ENCODE assay signal across 25 cellular contexts in genomic region chr17:35666967-35667552, GRCh38.
DNase-seq lines count a peak whose midpoint lies in the region; ATAC-seq, FAIRE-seq and TF ChIP-seq lines count a peak whose summit lies in the region.
"Had no signal": no experiment of that assay in that cellular context is flagged by ENCODE, and none has a peak within 500 bp of the region (broad histone marks: within the 10 kb centered on the region; RNA-seq: fewer than 3 reads in every experiment).

No MANE protein-coding gene starts in this region.

- H3K27ac ChIP-seq in mammary epithelial cell (ENCODE audit: insufficient read depth, low read depth, low read length) (no peak overlapping the region), breast epithelium (no peak overlapping the region)
- H3K27ac ChIP-seq in CD4-positive, alpha-beta T cell (ENCODE audit: low read depth, low read length) = no peak overlapping the region
- H3K27ac ChIP-seq: BLaER1, prostate gland had no signal

- no peaks in the 10 kb centered on the region for H3K9me3 ChIP-seq in mammary epithelial cell (replicated peaks; ENCODE audit: insufficient read depth, low read length)
- no peaks in the 10 kb centered on the region for H3K9me3 ChIP-seq in breast epithelium
- no peaks in the 10 kb centered on the region for H3K9me3 ChIP-seq in CD4-positive, alpha-beta T cell (ENCODE audit: control insufficient read depth, low read length)
- H3K9me3 ChIP-seq: BLaER1, prostate gland had no signal

- peaks cover 27% of the 10 kb centered on the region for H3K36me3 Mint-ChIP-seq in activated CD8-positive, alpha-beta memory T cell treated with anti-CD3 and anti-CD28 coated beads, Interleukin-2, amount 10 ng/mL, durations not matched to agents 7 days and 5 days
- peaks cover 74% of the 10 kb centered on the region for H3K36me3 Mint-ChIP-seq in CD4-positive, alpha-beta T cell (ENCODE audit: low read depth)

- no peaks in the 10 kb centered on the region for H3K4me1 ChIP-seq in mammary epithelial cell (ENCODE audit: insufficient read depth, low read length)
- no peaks in the 10 kb centered on the region for H3K4me1 ChIP-seq in breast epithelium
- H3K4me1 ChIP-seq: BLaER1, prostate gland had no signal

- CTCF ChIA-PET in mammary epithelial cell (lab: Charles Lee; ENCODE audit: low non-redundant PET) = no interaction called here
- CTCF ChIA-PET in activated CD8-positive, alpha-beta memory T cell treated with anti-CD3 and anti-CD28 coated beads, Interleukin-2, amount 10 ng/mL, durations not matched to agents 7 days and 5 days (lab: Charles Lee) = interaction anchor here (1.2 to 1.3 kb wide), 2 partner anchors 80 to 96 kb away, joined by 4 read pairs; no protein-coding TSS in a partner anchor
- CTCF ChIA-PET in CD4-positive, alpha-beta T cell (lab: Charles Lee) = no interaction called here

- no peak for TF ChIP-seq POLR2A in breast epithelium (IDR thresholded peaks at IDR 0.05)

- no peak overlapping the region for H2AFZ ChIP-seq in mammary epithelial cell (ENCODE audit: low read depth, low read length)

- no peaks in the 10 kb centered on the region for H3K9me3 Mint-ChIP-seq in activated CD8-positive, alpha-beta memory T cell treated with anti-CD3 and anti-CD28 coated beads, Interleukin-2, amount 10 ng/mL, durations not matched to agents 7 days and 5 days (ENCODE audit: low read depth)
- no peaks in the 10 kb centered on the region for H3K9me3 Mint-ChIP-seq in CD4-positive, alpha-beta T cell
- H3K9me3 Mint-ChIP-seq: activated T-helper 2 cell treated with anti-CD3 and anti-CD28 coated beads, Interferon-gamma antibody, Interleukin-2, Interleukin-4, amounts not matched to agents 10 μg/mL and 5 μg/mL and 100 μg/mL, durations not matched to agents 14 hours and 24 hours and 36 hours; dendritic cell treated with granulocyte-macrophage colony-stimulating factor and Interleukin-4, amounts not matched to agents 40 ng/mL and 50 ng/mL, for 4 days; neural crest cell; type B pancreatic cell had no signal

- H3K4me3 ChIP-seq in mammary epithelial cell (replicated peaks in 1 of 3; ENCODE audit: insufficient read depth in 1 of 3, low read depth in 2 of 3, low read length in 3 of 3) (no peak overlapping the region), breast epithelium (no peak overlapping the region), bronchial epithelial cell (ENCODE audit: low read depth, low read length) (no peak overlapping the region)
- H3K4me3 ChIP-seq: BLaER1, prostate gland, smooth muscle cell had no signal

- 100% methylated on average over 2 of the region's 2 CpGs for WGBS in mammary epithelial cell (ENCODE audit: low coverage, missing lambda C conversion rate)

- TF ChIP-seq CTCF in mammary epithelial cell (conservative IDR thresholded peaks at IDR 0.05 in 1 of 2, IDR thresholded peaks at IDR 0.05 in 1 of 2; ENCODE audit: extremely low read depth in 1 of 2, insufficient read depth in 1 of 2, low read depth in 1 of 2, low read length in 2 of 2) = no peak
- TF ChIP-seq CTCF in breast epithelium (IDR thresholded peaks at IDR 0.05) = no peak
- TF ChIP-seq CTCF in bronchial epithelial cell (IDR thresholded peaks at IDR 0.05; ENCODE audit: insufficient read depth, low read length, severe bottlenecking) = no peak
- no peak for TF ChIP-seq CTCF in CD4-positive, alpha-beta T cell (IDR thresholded peaks at IDR 0.05)

- no peaks in the 10 kb centered on the region for H3K27me3 ChIP-seq in mammary epithelial cell (ENCODE audit: insufficient read depth, low read length)
- H3K27me3 ChIP-seq in breast epithelium = no peaks in the 10 kb centered on the region
- H3K27me3 ChIP-seq in bronchial epithelial cell (ENCODE audit: control insufficient read depth, insufficient read depth, low read length) = no peaks in the 10 kb centered on the region
- no peaks in the 10 kb centered on the region for H3K27me3 ChIP-seq in CD4-positive, alpha-beta T cell (ENCODE audit: control insufficient read depth, insufficient read depth, low read length)
- H3K27me3 ChIP-seq: BLaER1 had no signal

- POLR2A ChIA-PET in CD4-positive, alpha-beta T cell (lab: Charles Lee) = no interaction called here

- no peaks in the 10 kb centered on the region for H3K27me3 Mint-ChIP-seq in activated CD8-positive, alpha-beta memory T cell treated with anti-CD3 and anti-CD28 coated beads, Interleukin-2, amount 10 ng/mL, durations not matched to agents 7 days and 5 days
- no peaks in the 10 kb centered on the region for H3K27me3 Mint-ChIP-seq in CD4-positive, alpha-beta T cell
- H3K27me3 Mint-ChIP-seq: dendritic cell treated with granulocyte-macrophage colony-stimulating factor and Interleukin-4, amounts not matched to agents 40 ng/mL and 50 ng/mL, for 4 days; type B pancreatic cell had no signal

- DNase-seq in mammary epithelial cell (peak; percentile 9), breast epithelium (ENCODE audit: low spot score in 2 of 2) (no peak), bronchial epithelial cell (ENCODE audit: low read depth) (peak; percentile 40), left lobe of liver (ENCODE audit: low spot score) (no peak)
- DNase-seq in activated CD8-positive, alpha-beta memory T cell treated with anti-CD3 and anti-CD28 coated beads, Interleukin-2, amount 10 ng/mL, durations not matched to agents 7 days and 5 days = no peak
- DNase-seq in CD4-positive, alpha-beta T cell = no peak
- DNase-seq: 8988T; activated CD4-positive, alpha-beta T cell treated with anti-CD3 and anti-CD28 coated beads for 4 hours; Calu3; NCI-H187; NCI-H2227 treated with DMSO at 0.1 percent for 48 hours; OCI-M1; SHP77; stimulated activated CD4-positive, alpha-beta T cell treated with anti-CD3 and anti-CD28 coated beads, Interleukin-2, amount 100 ng/mL, for 48 hours had no signal

- H4K20me1 ChIP-seq in mammary epithelial cell (ENCODE audit: insufficient read depth, low read length) = no peaks in the 10 kb centered on the region

- H3K4me1 Mint-ChIP-seq in activated CD8-positive, alpha-beta memory T cell treated with anti-CD3 and anti-CD28 coated beads, Interleukin-2, amount 10 ng/mL, durations not matched to agents 7 days and 5 days = no peaks in the 10 kb centered on the region
- H3K4me1 Mint-ChIP-seq in CD4-positive, alpha-beta T cell (ENCODE audit: low read depth) = no peaks in the 10 kb centered on the region
- H3K4me1 Mint-ChIP-seq: neural crest cell had no signal

- dilution Hi-C loops in mammary epithelial cell (cut with HindIII; ENCODE audit: low sequenced_read_pairs) = no loop called here

- intact Hi-C loops in mammary epithelial cell (cut with micrococcal nuclease) = no loop called here
- intact Hi-C loops in breast epithelium (cut with DNase I; ENCODE audit: low total_unique reads) = no loop called here
- intact Hi-C loops in CD4-positive, alpha-beta T cell (cut with DNase I, micrococcal nuclease) = no loop called here

- in situ Hi-C loops in mammary epithelial cell (cut with MboI; ENCODE audit: low sequenced_read_pairs in 2 of 2) = no loop called here

- H3K27ac Mint-ChIP-seq in activated CD8-positive, alpha-beta memory T cell treated with anti-CD3 and anti-CD28 coated beads, Interleukin-2, amount 10 ng/mL, durations not matched to agents 7 days and 5 days = no peak overlapping the region
- H3K27ac Mint-ChIP-seq in CD4-positive, alpha-beta T cell = no peak overlapping the region
- H3K27ac Mint-ChIP-seq: activated T-helper 2 cell treated with anti-CD3 and anti-CD28 coated beads, Interferon-gamma antibody, Interleukin-2, Interleukin-4, amounts not matched to agents 10 μg/mL and 5 μg/mL and 100 μg/mL, durations not matched to agents 14 hours and 24 hours and 36 hours; dendritic cell treated with granulocyte-macrophage colony-stimulating factor and Interleukin-4, amounts not matched to agents 40 ng/mL and 50 ng/mL, for 4 days; type B pancreatic cell had no signal

- H3K79me2 ChIP-seq in mammary epithelial cell (ENCODE audit: insufficient read depth, low read length) = peaks cover 2% of the 10 kb centered on the region

- no peak overlapping the region for H3K4me3 Mint-ChIP-seq in activated CD8-positive, alpha-beta memory T cell treated with anti-CD3 and anti-CD28 coated beads, Interleukin-2, amount 10 ng/mL, durations not matched to agents 7 days and 5 days
- H3K4me3 Mint-ChIP-seq in CD4-positive, alpha-beta T cell = no peak overlapping the region
- H3K4me3 Mint-ChIP-seq: dendritic cell treated with granulocyte-macrophage colony-stimulating factor and Interleukin-4, amounts not matched to agents 40 ng/mL and 50 ng/mL, for 4 days; neural crest cell; type B pancreatic cell had no signal

- H3K36me3 ChIP-seq in mammary epithelial cell (ENCODE audit: insufficient read depth, low read length) (peaks cover 19% of the 10 kb centered on the region), breast epithelium (peaks cover 4% of the 10 kb centered on the region), bronchial epithelial cell (ENCODE audit: control insufficient read depth, insufficient read depth, low read length) (peaks cover 4% of the 10 kb centered on the region)
- H3K36me3 ChIP-seq: prostate gland had no signal

- peak; percentile 88 for ATAC-seq in left lobe of liver
- ATAC-seq in GM18873 (IDR thresholded peaks at IDR 0.05; ENCODE audit: low FRiP score, unreplicated experiment) = no peak
- ATAC-seq in activated CD8-positive, alpha-beta memory T cell treated with anti-CD3 and anti-CD28 coated beads, Interleukin-2, amount 10 ng/mL, durations not matched to agents 7 days and 5 days = no peak
- ATAC-seq in CD4-positive, alpha-beta T cell (ENCODE audit: poor library complexity) = no peak
- ATAC-seq in HG03159 (IDR thresholded peaks at IDR 0.05; ENCODE audit: unreplicated experiment) = no peak

- H3K4me2 ChIP-seq in mammary epithelial cell (ENCODE audit: insufficient read depth, low read depth, low read length) = no peak overlapping the region
- H3K4me2 ChIP-seq: BLaER1, smooth muscle cell had no signal

- BruUV-seq in mammary epithelial cell (replicated peaks; lab: Mats Ljungman, UMichigan) = no TSS peak

- no peak for FAIRE-seq in bronchial epithelial cell (lab: Jason Lieb, UNC)
- FAIRE-seq: frontal cortex, TTC549 had no signal

- H3K9ac ChIP-seq in mammary epithelial cell (ENCODE audit: insufficient read depth, low read length) = no peak overlapping the region
- H3K9ac ChIP-seq: BLaER1 had no signal

Comparison
In these comparisons a context has a peak if more than half of its experiments do, and no peak if none do; other contexts are left out.
1. DNase-seq: peak in mammary epithelial cell (single experiment) and bronchial epithelial cell (single experiment); none in breast epithelium (0 of 2), left lobe of liver (single experiment), activated CD8-positive, alpha-beta memory T cell treated with anti-CD3 and anti-CD28 coated beads, Interleukin-2, amount 10 ng/mL, durations not matched to agents 7 days and 5 days (single experiment) and CD4-positive, alpha-beta T cell (0 of 10).